In genomic region chr4:8343051-8343966, GRCh38 we compare ENCODE assay signal across 1 cellular context.
TF ChIP-seq lines count a peak whose summit lies in the region.

No MANE protein-coding gene starts in this region.

TF ChIP-seq in GM23338, 12 proteins besides CTCF, POLR2A, EP300 and RAD21 (continued from another document):
- TF ChIP-seq ZNF462 (CRISPR knock-in tag; IDR thresholded peaks at IDR 0.05) = no peak
- TF ChIP-seq REST (IDR thresholded peaks at IDR 0.05; ENCODE audit: unreplicated experiment) = no peak
- no peak for TF ChIP-seq POLR2AphosphoS5 (IDR thresholded peaks at IDR 0.05; ENCODE audit: low read depth)
- no peak for TF ChIP-seq STAT1 (IDR thresholded peaks at IDR 0.05; ENCODE audit: unreplicated experiment)
- TF ChIP-seq EZH2phosphoT487 (IDR thresholded peaks at IDR 0.05; ENCODE audit: unreplicated experiment) = no peak
- TF ChIP-seq ZNF331 (CRISPR knock-in tag; IDR thresholded peaks at IDR 0.05; ENCODE audit: low read depth) = no peak
- TF ChIP-seq ETS1 (IDR thresholded peaks at IDR 0.05) = no peak
- TF ChIP-seq JUNB (IDR thresholded peaks at IDR 0.05; ENCODE audit: unreplicated experiment) = no peak
